ENCODE assay signal across 26 cellular contexts in the genomic region with DNA sequence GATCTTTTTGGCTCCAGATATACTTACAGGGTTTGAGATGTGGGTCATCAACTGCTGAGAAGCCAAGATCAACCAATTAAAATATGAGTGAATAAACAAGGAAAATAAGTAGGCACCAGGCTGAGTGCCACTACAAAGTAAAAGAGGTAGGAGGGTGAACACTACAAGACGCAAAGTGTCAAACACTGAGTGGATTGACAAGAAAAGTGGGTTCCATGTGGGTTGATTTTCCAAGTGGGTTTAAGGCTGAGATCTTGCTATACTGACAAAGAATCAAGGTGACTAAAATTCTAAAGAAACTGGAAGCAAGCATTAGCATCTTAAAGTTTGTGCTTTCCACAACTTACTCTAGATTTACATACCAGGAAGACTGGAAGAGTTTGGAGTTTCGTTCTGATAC.
DNase-seq lines count a peak whose midpoint lies in the region; ATAC-seq, FAIRE-seq and TF ChIP-seq lines count a peak whose summit lies in the region.
"Had no signal": no experiment of that assay in that cellular context is flagged by ENCODE, and none has a peak within 500 bp of the region (broad histone marks: within the 10 kb centered on the region; RNA-seq: fewer than 3 reads in every experiment).

No MANE protein-coding gene starts in this region.

- CTCF ChIA-PET in activated CD4-positive, alpha-beta T cell treated with anti-CD3 and anti-CD28 coated beads for 36 hours (lab: Charles Lee) = interaction anchor here (1.0 kb wide), 1 partner anchor 27 kb away, joined by 3 read pairs; no protein-coding TSS in a partner anchor

- no peaks in the 10 kb centered on the region for H3K79me2 ChIP-seq in GM23338 (replicated peaks; ENCODE audit: insufficient read depth)

- H3K4me2 ChIP-seq in GM23338 = no peak overlapping the region
- H3K4me2 ChIP-seq: BLaER1 had no signal

- ATAC-seq in GM23338 = no peak
- ATAC-seq in left lung = peak; percentile 48
- no peak for ATAC-seq in pancreas
- ATAC-seq in activated CD4-positive, alpha-beta T cell treated with anti-CD3 and anti-CD28 coated beads for 36 hours = no peak
- ATAC-seq: GM12878 had no signal

- no peaks in the 10 kb centered on the region for H3K36me3 ChIP-seq in GM23338 (ENCODE audit: insufficient read depth)
- no peaks in the 10 kb centered on the region for H3K36me3 ChIP-seq in left lung
- no peaks in the 10 kb centered on the region for H3K36me3 ChIP-seq in pancreas
- H3K36me3 ChIP-seq: BE2C, BLaER1 had no signal

- H3K9me2 ChIP-seq in GM23338 (ENCODE audit: insufficient read depth) = peaks cover 9% of the 10 kb centered on the region

- peaks cover 8% of the 10 kb centered on the region for H3K4me1 Mint-ChIP-seq in GM23338
- H3K4me1 Mint-ChIP-seq in activated CD4-positive, alpha-beta T cell treated with anti-CD3 and anti-CD28 coated beads for 36 hours = no peaks in the 10 kb centered on the region
- H3K4me1 Mint-ChIP-seq: CD4-positive, alpha-beta memory T cell; CD4-positive, CD25-positive, alpha-beta regulatory T cell; CD8-positive, alpha-beta memory T cell had no signal

- no peaks in the 10 kb centered on the region for H3F3A ChIP-seq in GM23338 (replicated peaks; ENCODE audit: low read depth)

- H3K27ac Mint-ChIP-seq in GM23338 = no peak overlapping the region
- no peak overlapping the region for H3K27ac Mint-ChIP-seq in activated CD4-positive, alpha-beta T cell treated with anti-CD3 and anti-CD28 coated beads for 36 hours
- H3K27ac Mint-ChIP-seq: CD4-positive, alpha-beta memory T cell; CD4-positive, CD25-positive, alpha-beta regulatory T cell; CD8-positive, alpha-beta memory T cell had no signal

- H2AFZ ChIP-seq in GM23338 = peak overlapping the region; percentile 52

- 83 to 90% methylated on average over 2 of the region's 2 CpGs for WGBS in pancreas, 2 donors

- no peaks in the 10 kb centered on the region for H4K20me1 ChIP-seq in GM23338 (replicated peaks; ENCODE audit: insufficient read depth)
- H4K20me1 ChIP-seq: BLaER1 had no signal

- H3K27me3 ChIP-seq in GM23338 (ENCODE audit: insufficient read depth) = no peaks in the 10 kb centered on the region
- peaks cover 0 to 4% of the 10 kb centered on the region in 2 donors for H3K27me3 ChIP-seq in left lung
- H3K27me3 ChIP-seq in pancreas = no peaks in the 10 kb centered on the region
- H3K27me3 ChIP-seq: BE2C, BLaER1 had no signal

- H3K9me3 Mint-ChIP-seq in GM23338 = no peaks in the 10 kb centered on the region
- no peaks in the 10 kb centered on the region for H3K9me3 Mint-ChIP-seq in activated CD4-positive, alpha-beta T cell treated with anti-CD3 and anti-CD28 coated beads for 36 hours (ENCODE audit: low read depth)
- H3K9me3 Mint-ChIP-seq: CD8-positive, alpha-beta memory T cell had no signal

- H3K9me3 ChIP-seq in left lung (no peaks in the 10 kb centered on the region), pancreas (no peaks in the 10 kb centered on the region)
- H3K9me3 ChIP-seq: BE2C had no signal

- no peaks in the 10 kb centered on the region for H3K27me3 Mint-ChIP-seq in GM23338 (ENCODE audit: insufficient read depth, low read depth, poor library complexity)
- peaks cover 12% of the 10 kb centered on the region for H3K27me3 Mint-ChIP-seq in activated CD4-positive, alpha-beta T cell treated with anti-CD3 and anti-CD28 coated beads for 36 hours

- H3K4me1 ChIP-seq in GM23338 (ENCODE audit: insufficient read depth) (no peaks in the 10 kb centered on the region), left lung (no peaks in the 10 kb centered on the region), pancreas (no peaks in the 10 kb centered on the region)
- H3K4me1 ChIP-seq: BE2C, BLaER1 had no signal

- no peak overlapping the region for H3K4me3 ChIP-seq in GM23338
- no peak overlapping the region for H3K4me3 ChIP-seq in left lung
- H3K4me3 ChIP-seq in pancreas = no peak overlapping the region
- H3K4me3 ChIP-seq: BLaER1, GM12878 had no signal

- no peaks in the 10 kb centered on the region for H3K36me3 Mint-ChIP-seq in GM23338 (ENCODE audit: low read depth)
- no peaks in the 10 kb centered on the region for H3K36me3 Mint-ChIP-seq in activated CD4-positive, alpha-beta T cell treated with anti-CD3 and anti-CD28 coated beads for 36 hours (ENCODE audit: low read depth)
- H3K36me3 Mint-ChIP-seq: CD14-positive monocyte; CD4-positive, alpha-beta memory T cell; CD4-positive, CD25-positive, alpha-beta regulatory T cell; CD8-positive, alpha-beta memory T cell had no signal

- no peak for FAIRE-seq in pancreas (lab: Jason Lieb, UNC)
- FAIRE-seq: A204.1, GM12878, GM12892, GM18507 had no signal

- no peak overlapping the region for H3K4me3 Mint-ChIP-seq in GM23338
- no peak overlapping the region for H3K4me3 Mint-ChIP-seq in activated CD4-positive, alpha-beta T cell treated with anti-CD3 and anti-CD28 coated beads for 36 hours
- H3K4me3 Mint-ChIP-seq: CD14-positive monocyte; CD4-positive, alpha-beta memory T cell; CD4-positive, CD25-positive, alpha-beta regulatory T cell; CD8-positive, alpha-beta memory T cell had no signal

- TF ChIP-seq CTCF in GM23338 (conservative IDR thresholded peaks at IDR 0.05; ENCODE audit: low read depth in 2 of 2) = no peak
- no peak for TF ChIP-seq CTCF in left lung (IDR thresholded peaks at IDR 0.05)
- no peak for TF ChIP-seq CTCF in pancreas (IDR thresholded peaks at IDR 0.05)

- intact Hi-C loops in left lung (cut with DNase I) (no loop called here), pancreas (cut with DNase I) (no loop called here)
- intact Hi-C loops in activated CD4-positive, alpha-beta T cell treated with anti-CD3 and anti-CD28 coated beads for 36 hours (cut with DNase I, micrococcal nuclease) = no loop called here

- H3K27ac ChIP-seq in GM23338 (ENCODE audit: low read depth) (no peak overlapping the region), left lung (no peak overlapping the region), pancreas (no peak overlapping the region)
- H3K27ac ChIP-seq: BLaER1 had no signal

- no peak for DNase-seq in GM23338 (ENCODE audit: low spot score)
- DNase-seq in left lung = no peak
- DNase-seq in activated CD8-positive, alpha-beta memory T cell treated with anti-CD3 and anti-CD28 coated beads for 24 hours = no peak
- no peak for DNase-seq in pancreas
- DNase-seq in activated CD4-positive, alpha-beta T cell treated with anti-CD3 and anti-CD28 coated beads for 36 hours = no peak
- DNase-seq: 8988T; ACHN; BE2C; C1 segment of cervical spinal cord; CD4-positive, alpha-beta memory T cell; CD4-positive, CD25-positive, alpha-beta regulatory T cell; CD8-positive, alpha-beta memory T cell; COR-L47; DMS 273 treated with DMSO at 0.1 percent for 48 hours; DMS153; DMS53; DMS79; DND-41; EL; GDM1 had no signal

- POLR2A ChIA-PET in activated CD4-positive, alpha-beta T cell treated with anti-CD3 and anti-CD28 coated beads for 36 hours (lab: Charles Lee) = no interaction called here

TF ChIP-seq in GM23338, 12 proteins besides CTCF, POLR2A, EP300 and RAD21 (continues in another document):
- TF ChIP-seq EZH2phosphoT487 (IDR thresholded peaks at IDR 0.05; ENCODE audit: unreplicated experiment) (no peak), CREB1 (CRISPR knock-in tag; IDR thresholded peaks at IDR 0.05; ENCODE audit: low read depth) (no peak), NANOG (IDR thresholded peaks at IDR 0.05; ENCODE audit: borderline replicate concordance) (no peak)
